ENCODE assay signal across 15 cellular contexts in genomic region chr10:72227826-72228225, GRCh38. TPM values are rescaled to one million over a fixed set of nuclear protein-coding genes. Genes with fewer than 3 reads are reported as not detected.
A peak's percentile ranks its signal among the peaks of the same experiment; 100 is the strongest.
DNase-seq lines count a peak whose midpoint lies in the region; ATAC-seq and TF ChIP-seq lines count a peak whose summit lies in the region.
"Had no signal": no experiment of that assay in that cellular context is flagged by ENCODE, and none has a peak within 500 bp of the region (broad histone marks: within the 10 kb centered on the region; RNA-seq: fewer than 3 reads in every experiment).

No MANE protein-coding gene starts in this region.

- no peak overlapping the region for H3K4me2 ChIP-seq in mesenchymal stem cell (ENCODE audit: low read length, poor library complexity, severe bottlenecking)

- H3K36me3 Mint-ChIP-seq in CD14-positive monocyte (peaks cover 32 to 35% of the 10 kb centered on the region in 2 donors), endodermal cell (ENCODE audit: low read depth) (peaks cover 22% of the 10 kb centered on the region), HFFc6 (ENCODE audit: low read depth) (peaks cover under 1% of the 10 kb centered on the region; the same call in 1 of the 2 replicates)
- H3K36me3 Mint-ChIP-seq in stimulated activated effector memory CD8-positive, alpha-beta T cell treated with anti-CD3 and anti-CD28 coated beads, Interleukin-12 subunit alpha, Interleukin-12 subunit beta, amount 100 ng/mL, for 72 hours, result peaks cover 97% of the 10 kb centered on the region

- H2AFZ ChIP-seq in mesenchymal stem cell (ENCODE audit: low read depth, low read length), result no peak overlapping the region

- intact Hi-C loops in CD14-positive monocyte (cut with micrococcal nuclease), result loop anchor here in 1 of 2 donors (10.0 kb wide), 1 partner anchor 103 kb away; no protein-coding TSS in a partner anchor

- H3K4me3 Mint-ChIP-seq in CD14-positive monocyte (no peak overlapping the region), endodermal cell (no peak overlapping the region), HFFc6 (no peak overlapping the region)
- H3K4me3 Mint-ChIP-seq in stimulated activated effector memory CD8-positive, alpha-beta T cell treated with anti-CD3 and anti-CD28 coated beads, Interleukin-12 subunit alpha, Interleukin-12 subunit beta, amount 100 ng/mL, for 72 hours, result no peak overlapping the region

- H3K27ac Mint-ChIP-seq in CD14-positive monocyte (peak overlapping the region in 4 of 7 donors; percentile 6 to 64 (median 44)), endodermal cell (no peak overlapping the region), HFFc6 (no peak overlapping the region)
- H3K27ac Mint-ChIP-seq in stimulated activated effector memory CD8-positive, alpha-beta T cell treated with anti-CD3 and anti-CD28 coated beads, Interleukin-12 subunit alpha, Interleukin-12 subunit beta, amount 100 ng/mL, for 72 hours, result peak overlapping the region; percentile 23
- H3K27ac Mint-ChIP-seq: activated T-helper 2 cell treated with anti-CD3 and anti-CD28 coated beads, Interferon-gamma antibody, Interleukin-2, Interleukin-4, amounts not matched to agents 10 μg/mL and 5 μg/mL and 100 μg/mL, durations not matched to agents 14 hours and 24 hours and 36 hours had no signal

- H4K91ac ChIP-seq in mesenchymal stem cell (ENCODE audit: low read length), result no peak overlapping the region

- no peak overlapping the region for H4K8ac ChIP-seq in mesenchymal stem cell (ENCODE audit: low read length)

- H3K4me3 ChIP-seq in HEK293 (ENCODE audit: low read depth, low read length) (no peak overlapping the region), endodermal cell (ENCODE audit: low read length) (no peak overlapping the region), mesenchymal stem cell (ENCODE audit: insufficient read depth in 1 of 2, low read depth in 1 of 2, low read length in 2 of 2) (no peak overlapping the region)
- H3K4me3 ChIP-seq: SK-N-MC had no signal

- DNase-seq in CD14-positive monocyte (ENCODE audit: low spot score), result no peak
- no peak for DNase-seq in endodermal cell
- DNase-seq in stimulated activated effector memory CD8-positive, alpha-beta T cell treated with anti-CD3 and anti-CD28 coated beads, Interleukin-12 subunit alpha, Interleukin-12 subunit beta, amount 100 ng/mL, for 72 hours (ENCODE audit: low spot score in 2 of 2), result no peak
- DNase-seq in HFFc6, result no peak
- DNase-seq in LoVo (ENCODE audit: low spot score), result no peak
- no peak for DNase-seq in mesenchymal stem cell
- DNase-seq: activated CD4-positive, alpha-beta T cell treated with anti-CD3 and anti-CD28 coated beads, Interleukin-2, amount 50 U/mL, for 48 hours; anterior cingulate cortex; midbrain; NCI-H1436; NCI-H446 treated with DMSO at 0.1 percent for 48 hours; occipital lobe had no signal

- H3K36me3 ChIP-seq in HEK293 (ENCODE audit: control insufficient read depth in 2 of 2, insufficient read depth in 1 of 2, low read length in 2 of 2) (peaks cover 15 to 18% of the 10 kb centered on the region in 2 experiments), endodermal cell (ENCODE audit: control insufficient read depth, insufficient read depth, low read length) (peaks cover 34% of the 10 kb centered on the region), mesenchymal stem cell (ENCODE audit: control insufficient read depth in 1 of 2, insufficient read depth in 2 of 2, low read depth in 1 of 2, low read length in 2 of 2) (peaks cover 18 to 33% of the 10 kb centered on the region in 2 experiments)

- peaks cover 26% of the 10 kb centered on the region for H3K4me1 ChIP-seq in HEK293 (ENCODE audit: control insufficient read depth, insufficient read depth, low read length)
- H3K4me1 ChIP-seq in endodermal cell (ENCODE audit: control insufficient read depth, insufficient read depth, low read length), result peaks cover 13% of the 10 kb centered on the region
- peaks cover 3% of the 10 kb centered on the region for H3K4me1 ChIP-seq in mesenchymal stem cell (ENCODE audit: control insufficient read depth, insufficient read depth, low read depth, low read length)

- H3K14ac ChIP-seq in mesenchymal stem cell (ENCODE audit: low read length in 2 of 2), result no peak overlapping the region

- H3K27ac ChIP-seq in HEK293 (ENCODE audit: extremely low read depth, low read depth, low read length) (peak overlapping the region; percentile 48), endodermal cell (ENCODE audit: low read depth, low read length) (peak overlapping the region; percentile 24), mesenchymal stem cell (ENCODE audit: low read length, poor library complexity, severe bottlenecking) (no peak overlapping the region)

- H3K4me1 Mint-ChIP-seq in CD14-positive monocyte, result peaks cover 30% of the 10 kb centered on the region
- peaks cover 28% of the 10 kb centered on the region for H3K4me1 Mint-ChIP-seq in endodermal cell
- H3K4me1 Mint-ChIP-seq in stimulated activated effector memory CD8-positive, alpha-beta T cell treated with anti-CD3 and anti-CD28 coated beads, Interleukin-12 subunit alpha, Interleukin-12 subunit beta, amount 100 ng/mL, for 72 hours, result peaks cover 39% of the 10 kb centered on the region
- H3K4me1 Mint-ChIP-seq in HFFc6 (ENCODE audit: low read depth), result peaks cover 7% of the 10 kb centered on the region

- 91 to 97% methylated on average over 4 to 6 of the region's 6 CpGs for WGBS in endodermal cell (ENCODE audit: insufficient coverage in 1 of 2, insufficient read length in 1 of 2), 2 experiments
- WGBS in mesenchymal stem cell, result 95% methylated on average over 6 of the region's 6 CpGs

- no peak overlapping the region for H2BK120ac ChIP-seq in mesenchymal stem cell (ENCODE audit: low read depth, low read length)

- no peak overlapping the region for H2BK12ac ChIP-seq in mesenchymal stem cell (ENCODE audit: low read length in 2 of 2)

- H3K27me3 ChIP-seq in endodermal cell (ENCODE audit: control insufficient read depth, insufficient read depth, low read length, poor library complexity, severe bottlenecking), result no peaks in the 10 kb centered on the region
- H3K27me3 ChIP-seq in mesenchymal stem cell (ENCODE audit: control insufficient read depth in 1 of 2, insufficient read depth in 1 of 2, low read length in 2 of 2), result no peaks in the 10 kb centered on the region

- no peak overlapping the region for H2AK5ac ChIP-seq in mesenchymal stem cell (ENCODE audit: low read length, severe bottlenecking)

- no peak for ATAC-seq in stimulated activated effector memory CD8-positive, alpha-beta T cell treated with anti-CD3 and anti-CD28 coated beads, Interleukin-12 subunit alpha, Interleukin-12 subunit beta, amount 100 ng/mL, for 72 hours

- peaks cover 25% of the 10 kb centered on the region for H3K79me1 ChIP-seq in mesenchymal stem cell (replicated peaks; ENCODE audit: low read length, poor library complexity, severe bottlenecking)

- H3K27me3 Mint-ChIP-seq in CD14-positive monocyte (ENCODE audit: low read depth in 3 of 3), result peaks cover 0 to 2% (median 0%) of the 10 kb centered on the region in 3 donors
- no peaks in the 10 kb centered on the region for H3K27me3 Mint-ChIP-seq in endodermal cell (ENCODE audit: insufficient read depth)
- H3K27me3 Mint-ChIP-seq in HFFc6 (ENCODE audit: insufficient read depth), result no peaks in the 10 kb centered on the region

- CTCF ChIA-PET in HEK293 (lab: Yijun Ruan, JAX), result no interaction called here

- H3K23ac ChIP-seq in mesenchymal stem cell (ENCODE audit: low read length in 2 of 2), result no peak overlapping the region

- H3K9me3 ChIP-seq in HEK293 (ENCODE audit: control insufficient read depth, insufficient read depth, low read depth, low read length) (no peaks in the 10 kb centered on the region), endodermal cell (ENCODE audit: control insufficient read depth, low read length) (no peaks in the 10 kb centered on the region), mesenchymal stem cell (ENCODE audit: control insufficient read depth, low read length) (no peaks in the 10 kb centered on the region)

- no peak overlapping the region for H3K18ac ChIP-seq in mesenchymal stem cell (ENCODE audit: low read depth in 1 of 2, low read length in 2 of 2)

- H2BK15ac ChIP-seq in mesenchymal stem cell (ENCODE audit: low read depth, poor library complexity, severe bottlenecking), result no peak overlapping the region

- no peak overlapping the region for H3K4ac ChIP-seq in mesenchymal stem cell (ENCODE audit: low read depth in 1 of 2, low read length in 2 of 2)

- no peak overlapping the region for H2BK5ac ChIP-seq in mesenchymal stem cell (ENCODE audit: low read depth, low read length, poor library complexity, severe bottlenecking)

- H3K9ac ChIP-seq in endodermal cell (ENCODE audit: extremely low read depth, low read length, poor library complexity, severe bottlenecking) (no peak overlapping the region), mesenchymal stem cell (ENCODE audit: low read length) (no peak overlapping the region)

- POLR2A ChIA-PET in HEK293 (lab: Yijun Ruan, JAX), result interaction anchor here (0.6 to 1.9 kb wide), 2 partner anchors 46 to 62 kb away, joined by 4 to 18 read pairs; partner anchors contain the start of gene DDIT4

- H3K9me3 Mint-ChIP-seq in CD14-positive monocyte, result no peaks in the 10 kb centered on the region
- no peaks in the 10 kb centered on the region for H3K9me3 Mint-ChIP-seq in endodermal cell
- H3K9me3 Mint-ChIP-seq in stimulated activated effector memory CD8-positive, alpha-beta T cell treated with anti-CD3 and anti-CD28 coated beads, Interleukin-12 subunit alpha, Interleukin-12 subunit beta, amount 100 ng/mL, for 72 hours, result no peaks in the 10 kb centered on the region
- H3K9me3 Mint-ChIP-seq in HFFc6, result no peaks in the 10 kb centered on the region
- H3K9me3 Mint-ChIP-seq: activated T-helper 2 cell treated with anti-CD3 and anti-CD28 coated beads, Interferon-gamma antibody, Interleukin-2, Interleukin-4, amounts not matched to agents 10 μg/mL and 5 μg/mL and 100 μg/mL, durations not matched to agents 14 hours and 24 hours and 36 hours had no signal

- TF ChIP-seq CTCF in CD14-positive monocyte (IDR thresholded peaks at IDR 0.05) (no peak), HEK293 (tag by site-specific recombination; IDR thresholded peaks at IDR 0.05) (no peak), endodermal cell (conservative IDR thresholded peaks at IDR 0.05) (no peak), HFFc6 (IDR thresholded peaks at IDR 0.05) (no peak)

RNA-seq across cellular contexts. Expression of gene ASCC1, which starts 11.8 kb away (rescaled TPM):
- 10 to 100 TPM; 17.9 to 20.9 TPM for polyA plus RNA-seq in CD14-positive monocyte
- 10 to 100 TPM; 29.2 to 34.0 TPM for total RNA-seq in endodermal cell
- 38.9 TPM for polyA plus RNA-seq in endodermal cell (2013, experiment 1 of 2)
- polyA plus RNA-seq in endodermal cell (2013, experiment 2 of 2), result 35.4 TPM
- total RNA-seq in HFFc6 (2021; fragmentation: NEBNext Ultra II Directional; extraction: Animal tissue kit (Norgen Biotek cat#: 25700)), result 10 to 100 TPM; 21.0 to 29.6 (median 25.3) TPM
- 36.0 TPM for polyA plus RNA-seq in mesenchymal stem cell (2013, experiment 1 of 2)
- polyA plus RNA-seq in mesenchymal stem cell (2013, experiment 2 of 2), result 36.1 TPM

RNA-seq across cellular contexts. Expression of gene ANAPC16, which starts 12.0 kb away (rescaled TPM):
- 100 to 1,000 TPM; 148 to 167 TPM for polyA plus RNA-seq in CD14-positive monocyte
- total RNA-seq in endodermal cell, result 10 to 100 TPM; 57.4 to 68.4 TPM
- polyA plus RNA-seq in endodermal cell (2013, experiment 1 of 2), result 65.8 TPM
- 69.7 TPM for polyA plus RNA-seq in endodermal cell (2013, experiment 2 of 2)
- 10 to 100 TPM; 40.4 to 46.0 (median 40.7) TPM for total RNA-seq in HFFc6 (2021; fragmentation: NEBNext Ultra II Directional; extraction: Animal tissue kit (Norgen Biotek cat#: 25700))
- polyA plus RNA-seq in mesenchymal stem cell (2013, experiment 1 of 2), result 63.6 TPM
- 65.1 TPM for polyA plus RNA-seq in mesenchymal stem cell (2013, experiment 2 of 2)

RNA-seq across cellular contexts. Expression of gene DDIT4, which starts 45.9 kb away (rescaled TPM):
- 10 to 100 TPM; 26.1 to 45.8 TPM for polyA plus RNA-seq in CD14-positive monocyte
- total RNA-seq in endodermal cell, result 10 to 100 TPM; 20.5 to 30.2 TPM
- polyA plus RNA-seq in endodermal cell (2013, experiment 1 of 2), result 178 TPM
- polyA plus RNA-seq in endodermal cell (2013, experiment 2 of 2), result 119 TPM
- 10 to 100 TPM; 27.7 to 32.4 (median 30.0) TPM for total RNA-seq in HFFc6 (2021; fragmentation: NEBNext Ultra II Directional; extraction: Animal tissue kit (Norgen Biotek cat#: 25700))
- polyA plus RNA-seq in mesenchymal stem cell (2013, experiment 1 of 2), result 109 TPM
- polyA plus RNA-seq in mesenchymal stem cell (2013, experiment 2 of 2), result 107 TPM

Comparison
In these comparisons a context has a peak if more than half of its experiments do, and no peak if none do; other contexts are left out.
1. H3K27ac Mint-ChIP-seq: peak in CD14-positive monocyte (4 of 7) and stimulated activated effector memory CD8-positive, alpha-beta T cell treated with anti-CD3 and anti-CD28 coated beads, Interleukin-12 subunit alpha, Interleukin-12 subunit beta, amount 100 ng/mL, for 72 hours (single experiment); none in endodermal cell (single experiment) and HFFc6 (single experiment).